Comparison of ENCODE assay signal across 1 cellular context in genomic region chr3:71102111-71103039, GRCh38.
A peak's percentile ranks its signal among the peaks of the same experiment; 100 is the strongest.
TF ChIP-seq lines count a peak whose summit lies in the region.

No MANE protein-coding gene starts in this region.

TF ChIP-seq in SK-N-SH, 30 proteins besides CTCF, POLR2A, EP300 and RAD21 (continued from another document):
- TF ChIP-seq USF2 (IDR thresholded peaks at IDR 0.05; ENCODE audit: borderline replicate concordance, low read depth, low read length) (no peak), NFIC (IDR thresholded peaks at IDR 0.05; ENCODE audit: borderline replicate concordance) (peak; percentile 62; the same call in 1 of the 2 replicates), RXRA (IDR thresholded peaks at IDR 0.05; ENCODE audit: borderline replicate concordance, low read depth) (peak; percentile 73; the same call in 1 of the 2 replicates)
- TF ChIP-seq, protein P1, sequence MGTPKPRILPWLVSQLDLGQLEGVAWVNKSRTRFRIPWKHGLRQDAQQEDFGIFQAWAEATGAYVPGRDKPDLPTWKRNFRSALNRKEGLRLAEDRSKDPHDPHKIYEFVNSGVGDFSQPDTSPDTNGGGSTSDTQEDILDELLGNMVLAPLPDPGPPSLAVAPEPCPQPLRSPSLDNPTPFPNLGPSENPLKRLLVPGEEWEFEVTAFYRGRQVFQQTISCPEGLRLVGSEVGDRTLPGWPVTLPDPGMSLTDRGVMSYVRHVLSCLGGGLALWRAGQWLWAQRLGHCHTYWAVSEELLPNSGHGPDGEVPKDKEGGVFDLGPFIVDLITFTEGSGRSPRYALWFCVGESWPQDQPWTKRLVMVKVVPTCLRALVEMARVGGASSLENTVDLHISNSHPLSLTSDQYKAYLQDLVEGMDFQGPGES (IDR thresholded peaks at IDR 0.05; ENCODE audit: low read depth, low read length) = no peak
- TF ChIP-seq, protein P2, sequence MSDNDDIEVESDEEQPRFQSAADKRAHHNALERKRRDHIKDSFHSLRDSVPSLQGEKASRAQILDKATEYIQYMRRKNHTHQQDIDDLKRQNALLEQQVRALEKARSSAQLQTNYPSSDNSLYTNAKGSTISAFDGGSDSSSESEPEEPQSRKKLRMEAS (IDR thresholded peaks at IDR 0.05; ENCODE audit: low read depth) = peak; percentile 69
TF ChIP-seq in SK-N-SH: peak in this region for 10.
